In genomic region chr1:198683449-198683848, GRCh38 we compare ENCODE assay signal across 13 cellular contexts. TPM values are rescaled to one million over a fixed set of nuclear protein-coding genes. Genes with fewer than 3 reads are reported as not detected.
A peak's percentile ranks its signal among the peaks of the same experiment; 100 is the strongest.
DNase-seq lines count a peak whose midpoint lies in the region; ATAC-seq, FAIRE-seq and TF ChIP-seq lines count a peak whose summit lies in the region.
"Had no signal": no experiment of that assay in that cellular context is flagged by ENCODE, and none has a peak within 500 bp of the region (broad histone marks: within the 10 kb centered on the region; RNA-seq: fewer than 3 reads in every experiment).

No MANE protein-coding gene starts in this region.

- peak overlapping the region; percentile 51 for H3K4me2 ChIP-seq in DND-41 (ENCODE audit: insufficient read depth, low read length)
- peak overlapping the region; percentile 87 for H3K4me2 ChIP-seq in MM.1S (ENCODE audit: low read depth, low read length)
- H3K4me2 ChIP-seq in neural progenitor cell = no peak overlapping the region
- no peak overlapping the region for H3K4me2 ChIP-seq in neuronal stem cell (ENCODE audit: insufficient read depth, low read length, poor library complexity, severe bottlenecking)

- H3K18ac ChIP-seq in neuronal stem cell (ENCODE audit: low read length) = no peak overlapping the region

- no CpG with 5 or more reads among the region's 2 CpGs for WGBS in neuronal stem cell (ENCODE audit: extremely low coverage in 2 of 2, insufficient read length in 2 of 2, insufficient replicate concordance in 1 of 2), 2 donors

- DNase-seq in DND-41 (no peak), MM.1S (no peak), neural progenitor cell (ENCODE audit: low spot score) (no peak), endothelial cell (ENCODE audit: low spot score) (no peak), neuronal stem cell (ENCODE audit: low spot score) (no peak), kidney (no peak)
- DNase-seq: NCI-H1417, NCI-H524, SHP77 treated with DMSO at 0.1 percent for 48 hours, thyroid gland had no signal

- no peaks in the 10 kb centered on the region for H3K79me1 ChIP-seq in neuronal stem cell (ENCODE audit: low read depth, low read length)

- no peaks in the 10 kb centered on the region for H3K9me3 Mint-ChIP-seq in activated naive CD8-positive, alpha-beta T cell (ENCODE audit: low read depth)
- H3K9me3 Mint-ChIP-seq in neural progenitor cell = no peaks in the 10 kb centered on the region
- no peaks in the 10 kb centered on the region for H3K9me3 Mint-ChIP-seq in endothelial cell (ENCODE audit: unreplicated experiment)

- peaks cover 67% of the 10 kb centered on the region for H3K79me2 ChIP-seq in DND-41 (ENCODE audit: insufficient read depth, low read length)
- H3K79me2 ChIP-seq in MM.1S (ENCODE audit: low read length) = no peaks in the 10 kb centered on the region
- no peaks in the 10 kb centered on the region for H3K79me2 ChIP-seq in neural progenitor cell (ENCODE audit: low read depth)

- H2BK5ac ChIP-seq in neuronal stem cell (ENCODE audit: low read length) = no peak overlapping the region

- no peak overlapping the region for H2BK12ac ChIP-seq in neuronal stem cell (ENCODE audit: low read length)

- H3K14ac ChIP-seq in neuronal stem cell (ENCODE audit: low read length) = no peak overlapping the region

- H3F3A ChIP-seq in MM.1S (ENCODE audit: insufficient read depth, low read length) = peaks cover 23% of the 10 kb centered on the region
- peaks cover 3% of the 10 kb centered on the region for H3F3A ChIP-seq in neural progenitor cell (ENCODE audit: low read depth)

- H3K4ac ChIP-seq in neuronal stem cell (ENCODE audit: low read length) = no peak overlapping the region

- peak overlapping the region; percentile 98 for H3K27ac Mint-ChIP-seq in activated naive CD8-positive, alpha-beta T cell
- H3K27ac Mint-ChIP-seq in neural progenitor cell = peak overlapping the region; percentile 73
- no peak overlapping the region for H3K27ac Mint-ChIP-seq in endothelial cell (ENCODE audit: unreplicated experiment)

- H4K20me1 ChIP-seq in DND-41 (ENCODE audit: insufficient read depth, low read length) (no peaks in the 10 kb centered on the region), MM.1S (ENCODE audit: insufficient read depth, low read length) (no peaks in the 10 kb centered on the region), neural progenitor cell (ENCODE audit: low read depth) (no peaks in the 10 kb centered on the region)

- peaks cover 6% of the 10 kb centered on the region; the same call in 1 of the 2 replicates for H3K36me3 ChIP-seq in DND-41 (ENCODE audit: insufficient read depth, low read length)
- H3K36me3 ChIP-seq in MM.1S (replicated peaks; ENCODE audit: insufficient read depth, low read length) = no peaks in the 10 kb centered on the region
- H3K36me3 ChIP-seq in neural progenitor cell = no peaks in the 10 kb centered on the region
- H3K36me3 ChIP-seq in neuronal stem cell (replicated peaks in 1 of 2; ENCODE audit: control insufficient read depth in 2 of 2, insufficient read depth in 2 of 2, low read length in 2 of 2) = no peaks in the 10 kb centered on the region
- no peaks in the 10 kb centered on the region for H3K36me3 ChIP-seq in kidney (ENCODE audit: control insufficient read depth in 1 of 2, insufficient read depth in 2 of 2, low read length in 2 of 2)
- H3K36me3 ChIP-seq: thyroid gland had no signal

- H3K27me3 ChIP-seq in DND-41 (ENCODE audit: insufficient read depth, low read length, poor library complexity) = no peaks in the 10 kb centered on the region
- no peaks in the 10 kb centered on the region for H3K27me3 ChIP-seq in MM.1S (replicated peaks; ENCODE audit: insufficient read depth, low read length)
- H3K27me3 ChIP-seq in neural progenitor cell = no peaks in the 10 kb centered on the region
- no peaks in the 10 kb centered on the region for H3K27me3 ChIP-seq in neuronal stem cell (ENCODE audit: control insufficient read depth in 3 of 3, insufficient read depth in 3 of 3, low read depth in 1 of 3, low read length in 3 of 3)
- H3K27me3 ChIP-seq: thyroid gland had no signal

- H3K9ac ChIP-seq in DND-41 (ENCODE audit: low read depth, low read length) = peak overlapping the region; percentile 58
- H3K9ac ChIP-seq in MM.1S (ENCODE audit: low read length) = no peak overlapping the region
- H3K9ac ChIP-seq in neural progenitor cell = no peak overlapping the region
- H3K9ac ChIP-seq in neuronal stem cell (ENCODE audit: low read depth, low read length, poor library complexity) = no peak overlapping the region
- no peak overlapping the region for H3K9ac ChIP-seq in kidney (ENCODE audit: low read length in 2 of 2)

- H3K4me1 ChIP-seq in DND-41 (ENCODE audit: insufficient read depth, low read length) (peaks cover 76% of the 10 kb centered on the region), MM.1S (ENCODE audit: low read length) (peaks cover 41% of the 10 kb centered on the region), neural progenitor cell (peaks cover 21% of the 10 kb centered on the region), neuronal stem cell (ENCODE audit: control insufficient read depth in 2 of 2, insufficient read depth in 1 of 2, low read depth in 1 of 2, low read length in 2 of 2) (peaks cover under 1 to 13% of the 10 kb centered on the region in 2 donors), kidney (ENCODE audit: control insufficient read depth in 1 of 2, insufficient read depth in 1 of 2, low read depth in 1 of 2, low read length in 2 of 2) (no peaks in the 10 kb centered on the region)

- H3K9me2 ChIP-seq in MM.1S (replicated peaks; ENCODE audit: insufficient read depth, low read length) = no peaks in the 10 kb centered on the region

- no peak for TF ChIP-seq CTCF in DND-41 (IDR thresholded peaks at IDR 0.05; ENCODE audit: borderline replicate concordance, extremely low read depth, low read length, poor library complexity, severe bottlenecking)
- no peak for TF ChIP-seq CTCF in MM.1S (IDR thresholded peaks at IDR 0.05; ENCODE audit: low read length)
- TF ChIP-seq CTCF in neural progenitor cell (IDR thresholded peaks at IDR 0.05) = no peak
- no peak for TF ChIP-seq CTCF in endothelial cell (IDR thresholded peaks at IDR 0.05; ENCODE audit: unreplicated experiment)
- TF ChIP-seq CTCF in kidney (IDR thresholded peaks at IDR 0.05; ENCODE audit: borderline replicate concordance, extremely low read depth, insufficient read depth) = no peak

- H3K4me1 Mint-ChIP-seq in activated naive CD8-positive, alpha-beta T cell (ENCODE audit: low read depth) = peaks cover 82% of the 10 kb centered on the region
- H3K4me1 Mint-ChIP-seq in neural progenitor cell (peaks cover 49% of the 10 kb centered on the region), endothelial cell (ENCODE audit: unreplicated experiment) (no peaks in the 10 kb centered on the region)

- peaks cover 3% of the 10 kb centered on the region for H3K36me3 Mint-ChIP-seq in activated naive CD8-positive, alpha-beta T cell
- H3K36me3 Mint-ChIP-seq in neural progenitor cell (peaks cover 2% of the 10 kb centered on the region), endothelial cell (ENCODE audit: low read depth, unreplicated experiment) (no peaks in the 10 kb centered on the region)

- no peak overlapping the region for H2BK120ac ChIP-seq in neuronal stem cell (ENCODE audit: low read depth, low read length)

- intact Hi-C loops in kidney (cut with DNase I) = no loop called here

- H2AFZ ChIP-seq in DND-41 (ENCODE audit: low read depth, low read length) (no peak overlapping the region), MM.1S (ENCODE audit: low read length) (no peak overlapping the region), neural progenitor cell (replicated peaks) (no peak overlapping the region), neuronal stem cell (ENCODE audit: low read length) (no peak overlapping the region)

- H4K8ac ChIP-seq in neuronal stem cell (ENCODE audit: low read depth, low read length) = no peak overlapping the region

- no peak for FAIRE-seq in kidney (lab: Jason Lieb, UNC)

- H3K4me3 ChIP-seq in DND-41 (ENCODE audit: low read depth in 1 of 2, low read length in 2 of 2) = 0 out of 4 replicates have a peak overlapping the region, but pooled peaks of 1 of the 2 experiments have one; percentile 26
- H3K4me3 ChIP-seq in MM.1S (ENCODE audit: low read length) = no peak overlapping the region
- no peak overlapping the region for H3K4me3 ChIP-seq in neural progenitor cell
- H3K4me3 ChIP-seq in neuronal stem cell (ENCODE audit: low read length in 2 of 2) = no peak overlapping the region
- H3K4me3 ChIP-seq in kidney (ENCODE audit: low read length in 2 of 2) = no peak overlapping the region
- H3K4me3 ChIP-seq: thyroid gland had no signal

- H2AK5ac ChIP-seq in neuronal stem cell (ENCODE audit: low read depth, low read length) = no peak overlapping the region

- H2BK15ac ChIP-seq in neuronal stem cell (ENCODE audit: low read length) = no peak overlapping the region

- ATAC-seq in DND-41 (ENCODE audit: insufficient read depth, low read depth) = no peak
- ATAC-seq: activated CD4-positive, CD25-positive, alpha-beta regulatory T cell treated with anti-CD3 and anti-CD28 coated beads, Interleukin-2, amount 50 U/mL, for 24 hours; sciatic nerve had no signal

- H4K91ac ChIP-seq in neuronal stem cell (ENCODE audit: low read depth, low read length, poor library complexity) = no peak overlapping the region

- H3K27ac ChIP-seq in DND-41 (ENCODE audit: low read length) (peak overlapping the region; percentile 91), MM.1S (ENCODE audit: low read length) (peak overlapping the region; percentile 96; the same call in 1 of the 2 replicates), neural progenitor cell (no peak overlapping the region), neuronal stem cell (replicated peaks; ENCODE audit: low read length) (no peak overlapping the region), kidney (ENCODE audit: low read depth in 2 of 2, low read length in 2 of 2) (no peak overlapping the region)
- H3K27ac ChIP-seq: thyroid gland had no signal

- peak overlapping the region; percentile 79 for H3K4me3 Mint-ChIP-seq in activated naive CD8-positive, alpha-beta T cell
- H3K4me3 Mint-ChIP-seq in neural progenitor cell (no peak overlapping the region), endothelial cell (ENCODE audit: unreplicated experiment) (no peak overlapping the region)

- H3K9me3 ChIP-seq in DND-41 (ENCODE audit: insufficient read depth, low read length, severe bottlenecking) (no peaks in the 10 kb centered on the region), MM.1S (replicated peaks; ENCODE audit: insufficient read depth, low read length) (no peaks in the 10 kb centered on the region), neural progenitor cell (ENCODE audit: low read depth) (no peaks in the 10 kb centered on the region), neuronal stem cell (replicated peaks in 1 of 2; ENCODE audit: control insufficient read depth in 2 of 2, insufficient read depth in 1 of 2, low read depth in 1 of 2, low read length in 2 of 2) (no peaks in the 10 kb centered on the region), kidney (ENCODE audit: control insufficient read depth in 1 of 2, low read length in 2 of 2) (no peaks in the 10 kb centered on the region)
- H3K9me3 ChIP-seq: thyroid gland had no signal

- H3K27me3 Mint-ChIP-seq in activated naive CD8-positive, alpha-beta T cell = no peaks in the 10 kb centered on the region
- H3K27me3 Mint-ChIP-seq in neural progenitor cell (ENCODE audit: insufficient read depth, low read depth) = peaks cover 2% of the 10 kb centered on the region
- H3K27me3 Mint-ChIP-seq in endothelial cell (ENCODE audit: unreplicated experiment) = no peaks in the 10 kb centered on the region

- no peak overlapping the region for H3K23ac ChIP-seq in neuronal stem cell (ENCODE audit: low read depth, low read length, poor library complexity)

RNA-seq across cellular contexts. Expression of gene PTPRC, which starts 44.6 kb away (rescaled TPM):
- total RNA-seq in neural progenitor cell (ENCODE audit: low replicate concordance) (not detected in 2 replicates), endothelial cell (ENCODE audit: unreplicated experiment) (not detected), kidney (60.2 TPM)
- polyA plus RNA-seq in neuronal stem cell (2013, experiment 1 of 2) = not detected
- polyA plus RNA-seq in neuronal stem cell (2013, experiment 2 of 2) = not detected
- 1.4 TPM for polyA plus RNA-seq in kidney (ENCODE audit: insufficient read depth, low read depth, low replicate concordance)

Comparison
In these comparisons a context has a peak if more than half of its experiments do, and no peak if none do; other contexts are left out.
1. H3K27ac ChIP-seq: peak in DND-41 (single experiment) and MM.1S (single experiment); none in neural progenitor cell (single experiment), neuronal stem cell (single experiment) and kidney (0 of 2).
2. H3K4me2 ChIP-seq: peak in DND-41 (single experiment) and MM.1S (single experiment); none in neural progenitor cell (single experiment) and neuronal stem cell (single experiment).
3. RNA of gene PTPRC, which starts 44.6 kb away (total RNA-seq): 60.2 TPM in kidney (single experiment); not detected in endothelial cell (single experiment) and not detected in neural progenitor cell; every median in the first group is over 10 times any median in the second.